In genomic region chr9:82524407-82524806, GRCh38 we compare ENCODE assay signal across 1 cellular context.
TF ChIP-seq lines count a peak whose summit lies in the region.

No MANE protein-coding gene starts in this region.

TF ChIP-seq in HepG2, 621 proteins besides CTCF, POLR2A, EP300 and RAD21 (continued from another document):
- TF ChIP-seq BHLHE40 (IDR thresholded peaks at IDR 0.05; ENCODE audit: low read length), result no peak
